In the genomic region with DNA sequence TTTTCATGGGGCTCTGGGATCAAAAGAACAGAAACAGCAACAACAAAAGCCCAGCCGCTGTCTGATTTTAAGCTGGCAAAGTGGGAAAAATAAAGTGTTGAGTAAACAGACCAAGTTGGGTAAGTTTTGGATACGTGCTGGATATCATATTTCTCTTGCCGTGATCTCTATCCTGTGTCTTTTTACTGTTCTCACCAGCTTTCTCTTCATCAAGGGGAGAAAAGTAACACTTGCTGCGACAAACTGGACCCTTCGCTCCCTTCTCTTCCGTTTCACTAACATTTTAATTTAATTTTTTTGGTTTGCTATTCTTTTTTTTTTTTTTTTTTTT, we compare ENCODE assay signal across 9 cellular contexts. TPM values are rescaled to one million over a fixed set of nuclear protein-coding genes. Genes with fewer than 3 reads are reported as not detected.
DNase-seq lines count a peak whose midpoint lies in the region; ATAC-seq, FAIRE-seq and TF ChIP-seq lines count a peak whose summit lies in the region.
"Had no signal": no experiment of that assay in that cellular context is flagged by ENCODE, and none has a peak within 500 bp of the region (broad histone marks: within the 10 kb centered on the region; RNA-seq: fewer than 3 reads in every experiment).

No MANE protein-coding gene starts in this region.

- TF ChIP-seq CTCF in nephron (IDR thresholded peaks at IDR 0.05; ENCODE audit: unreplicated experiment in 3 of 3), result no peak

- peak overlapping the region; percentile 61 for H3K4me3 ChIP-seq in BLaER1

- H3K4me1 ChIP-seq in BLaER1, result 0 out of 2 replicates have a peak, but pooled peaks cover 5% of the 10 kb centered on the region

- H3K9ac ChIP-seq in BLaER1, result no peak overlapping the region

- ATAC-seq in effector memory CD8-positive, alpha-beta T cell (replicated peaks), result no peak
- no peak for ATAC-seq in HG03460 (IDR thresholded peaks at IDR 0.05; ENCODE audit: unreplicated experiment)

- 0 out of 2 replicates have a peak, but pooled peaks cover 7% of the 10 kb centered on the region for H3K9me3 ChIP-seq in BLaER1

- no peaks in the 10 kb centered on the region for H4K20me1 ChIP-seq in BLaER1

- TF ChIP-seq POLR2A in GM12892 (IDR thresholded peaks at IDR 0.05; ENCODE audit: low read depth, low read length), result no peak

- no peaks in the 10 kb centered on the region for H3K36me3 Mint-ChIP-seq in effector memory CD8-positive, alpha-beta T cell (ENCODE audit: insufficient read depth)
- H3K36me3 Mint-ChIP-seq in nephron (ENCODE audit: low read depth), result peaks cover 5% of the 10 kb centered on the region

- H3K4me1 Mint-ChIP-seq in effector memory CD8-positive, alpha-beta T cell (ENCODE audit: low read depth in 2 of 2), result peaks cover 0 to 9% of the 10 kb centered on the region in 2 donors
- H3K4me1 Mint-ChIP-seq in nephron, result peaks cover 11% of the 10 kb centered on the region

- H3K4me3 Mint-ChIP-seq in effector memory CD8-positive, alpha-beta T cell, result peak overlapping the region; percentile 78 to 84
- peak overlapping the region; percentile 92 to 98 (median 98) for H3K4me3 Mint-ChIP-seq in nephron

- no peaks in the 10 kb centered on the region for H3K36me3 ChIP-seq in BLaER1

- no peak overlapping the region for H3K27ac ChIP-seq in BLaER1

- no peaks in the 10 kb centered on the region for H3K9me3 Mint-ChIP-seq in effector memory CD8-positive, alpha-beta T cell
- H3K9me3 Mint-ChIP-seq in nephron, result peaks cover 8% of the 10 kb centered on the region

- 0 out of 2 replicates have a peak, but pooled peaks cover 4% of the 10 kb centered on the region for H3K27me3 ChIP-seq in BLaER1

- FAIRE-seq in GM12892 (lab: Jason Lieb, UNC), result no peak
- FAIRE-seq: endometrium had no signal

- peak; percentile 40 for DNase-seq in NCI-H128 (lab: John Stamatoyannopoulos, UW; ENCODE audit: unreplicated experiment)
- DNase-seq in effector memory CD8-positive, alpha-beta T cell, result no peak
- no peak for DNase-seq in NCI-H2196 treated with DMSO at 0.1 percent for 48 hours (lab: John Stamatoyannopoulos, UW; ENCODE audit: unreplicated experiment)
- DNase-seq in NCI-H2029 treated with DMSO at 0.1 percent for 48 hours (lab: John Stamatoyannopoulos, UW), result no peak
- no peak for DNase-seq in GM12892 (ENCODE audit: insufficient read length)

- H3K27ac Mint-ChIP-seq in effector memory CD8-positive, alpha-beta T cell, result peak overlapping the region; percentile 58 to 72
- peak overlapping the region; percentile 84 to 99 (median 97) for H3K27ac Mint-ChIP-seq in nephron

- H3K4me2 ChIP-seq in BLaER1, result peak overlapping the region; percentile 63

- H3K27me3 Mint-ChIP-seq in effector memory CD8-positive, alpha-beta T cell, result peaks cover 9 to 20% of the 10 kb centered on the region in 2 donors
- no peaks in the 10 kb centered on the region for H3K27me3 Mint-ChIP-seq in nephron (ENCODE audit: low read depth)

RNA-seq across cellular contexts. Expression of a gene that starts 0.4 kb away (rescaled TPM):
- 13.4 TPM for polyA plus RNA-seq in GM12892 (2012; ENCODE audit: missing spikeins)
